In the genomic region with DNA sequence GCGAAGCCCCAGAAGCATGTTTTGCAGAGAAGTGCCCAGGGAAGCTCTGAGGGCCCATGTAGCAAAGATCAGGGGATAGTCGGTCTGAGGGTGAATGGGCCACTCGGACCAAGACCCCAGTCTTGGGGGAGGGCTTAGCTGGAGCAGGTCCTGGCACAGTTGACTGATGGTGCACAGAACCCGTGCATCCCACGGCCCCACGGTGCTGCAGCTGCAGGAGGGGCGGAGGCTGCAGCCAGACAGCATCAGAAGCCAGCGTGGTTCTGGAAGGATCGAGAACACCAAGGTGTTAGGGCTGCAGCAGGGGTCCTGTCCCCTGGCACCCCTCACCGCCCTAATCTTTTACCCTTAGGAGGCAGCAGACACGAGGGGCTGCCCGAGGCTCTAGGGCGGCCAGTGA, we compare ENCODE assay signal across 2 cellular contexts.
TF ChIP-seq lines count a peak whose summit lies in the region.

No MANE protein-coding gene starts in this region.

TF ChIP-seq in HCT116, 20 proteins besides CTCF, POLR2A, EP300 and RAD21:
- no peak for TF ChIP-seq MAX (IDR thresholded peaks at IDR 0.05)
- TF ChIP-seq POLR2AphosphoS5 (IDR thresholded peaks at IDR 0.05; ENCODE audit: low read depth, low read length), result peak; percentile 15; the same call in 1 of the 2 replicates

TF ChIP-seq in K562, 482 proteins besides CTCF, POLR2A, EP300 and RAD21:
- TF ChIP-seq CEBPG (CRISPR knock-in tag; IDR thresholded peaks at IDR 0.05) (no peak), CEBPG (tag; conservative IDR thresholded peaks at IDR 0.05 in 1 of 2, IDR thresholded peaks at IDR 0.05 in 1 of 2) (no peak), POLR2G (IDR thresholded peaks at IDR 0.05; ENCODE audit: low read depth, low read length) (peak; percentile 41; the same call in 1 of the 2 replicates), POLR2AphosphoS5 (IDR thresholded peaks at IDR 0.05; ENCODE audit: control insufficient read depth, insufficient read depth, low read depth, low read length) (peak; percentile 1; the same call in 1 of the 2 replicates), CSDE1 (IDR thresholded peaks at IDR 0.05) (no peak)
